Comparison of ENCODE assay signal across 13 cellular contexts in genomic region chr3:118636841-118637240, GRCh38.
A peak's percentile ranks its signal among the peaks of the same experiment; 100 is the strongest.
DNase-seq lines count a peak whose midpoint lies in the region; ATAC-seq and TF ChIP-seq lines count a peak whose summit lies in the region.
"Had no signal": no experiment of that assay in that cellular context is flagged by ENCODE, and none has a peak within 500 bp of the region (broad histone marks: within the 10 kb centered on the region; RNA-seq: fewer than 3 reads in every experiment).

No MANE protein-coding gene starts in this region.

- no peaks in the 10 kb centered on the region for H3K79me2 ChIP-seq in SK-N-SH (ENCODE audit: insufficient read depth)

- H3K4me3 ChIP-seq in GM12865 (ENCODE audit: low read depth, low read length): no peak overlapping the region
- no peak overlapping the region for H3K4me3 ChIP-seq in SK-N-SH (ENCODE audit: low read depth in 2 of 2, low read length in 1 of 2)
- no peak overlapping the region for H3K4me3 ChIP-seq in right lobe of liver
- H3K4me3 ChIP-seq: left lung had no signal

- H3K27me3 ChIP-seq in SK-N-SH (ENCODE audit: insufficient read depth): no peaks in the 10 kb centered on the region
- no peaks in the 10 kb centered on the region for H3K27me3 ChIP-seq in right lobe of liver

- H3K9me2 ChIP-seq in SK-N-SH: no peaks in the 10 kb centered on the region

- no peak overlapping the region for H2AFZ ChIP-seq in SK-N-SH (ENCODE audit: low read depth)

- ATAC-seq in right lobe of liver (peak; percentile 36 to 61 (median 44)), HG02763 (IDR thresholded peaks at IDR 0.05; ENCODE audit: unreplicated experiment) (no peak)
- ATAC-seq: left lung had no signal

- H3K9me3 Mint-ChIP-seq in activated naive CD4-positive, alpha-beta T cell treated with anti-CD3 and anti-CD28 coated beads, Interleukin-2, amount 10 ng/mL, durations not matched to agents 7 days and 5 days: no peaks in the 10 kb centered on the region

- H3K27me3 Mint-ChIP-seq in activated naive CD4-positive, alpha-beta T cell treated with anti-CD3 and anti-CD28 coated beads, Interleukin-2, amount 10 ng/mL, durations not matched to agents 7 days and 5 days: no peaks in the 10 kb centered on the region

- no peak for TF ChIP-seq POLR2A in right lobe of liver (IDR thresholded peaks at IDR 0.05)

- no peaks in the 10 kb centered on the region for H3K36me3 Mint-ChIP-seq in activated naive CD4-positive, alpha-beta T cell treated with anti-CD3 and anti-CD28 coated beads, Interleukin-2, amount 10 ng/mL, durations not matched to agents 7 days and 5 days

- peak; percentile 9 for TF ChIP-seq CTCF in GM12865 (IDR thresholded peaks at IDR 0.05; ENCODE audit: insufficient read depth, low read depth, low read length, missing control alignments)
- TF ChIP-seq CTCF in SK-N-SH (IDR thresholded peaks at IDR 0.05): no peak
- peak in 3 of 4 donors; percentile 10 to 34 (median 11) for TF ChIP-seq CTCF in right lobe of liver (IDR thresholded peaks at IDR 0.05)

- H3K36me3 ChIP-seq in SK-N-SH (replicated peaks in 1 of 2; ENCODE audit: control insufficient read depth in 1 of 2, insufficient read depth in 2 of 2, low read length in 1 of 2): no peaks in the 10 kb centered on the region
- H3K36me3 ChIP-seq in right lobe of liver: no peaks in the 10 kb centered on the region
- H3K36me3 ChIP-seq: left lung had no signal

- no peak overlapping the region for H3K27ac Mint-ChIP-seq in activated naive CD4-positive, alpha-beta T cell treated with anti-CD3 and anti-CD28 coated beads, Interleukin-2, amount 10 ng/mL, durations not matched to agents 7 days and 5 days

- H3F3A ChIP-seq in SK-N-SH (replicated peaks; ENCODE audit: insufficient read depth): no peaks in the 10 kb centered on the region

- WGBS in SK-N-SH (ENCODE audit: low lambda C conversion rate): 66% methylated on average over 4 of the region's 4 CpGs
- WGBS in right lobe of liver (ENCODE audit: insufficient coverage, low coverage, low lambda C conversion rate, missing lambda C conversion rate): 49% methylated on average over 4 of the region's 4 CpGs

- CTCF ChIA-PET in HEK293T (lab: Yijun Ruan, JAX) (no interaction called here), SK-N-SH (lab: Yijun Ruan, JAX) (interaction anchor here (0.8 to 3.1 kb wide), 3 partner anchors 9 to 15 kb away, joined by 3 to 19 read pairs (median 3); no protein-coding TSS in a partner anchor)
- CTCF ChIA-PET in activated naive CD4-positive, alpha-beta T cell treated with anti-CD3 and anti-CD28 coated beads, Interleukin-2, amount 10 ng/mL, durations not matched to agents 7 days and 5 days (lab: Charles Lee): no interaction called here

- TF ChIP-seq EP300 in SK-N-SH (IDR thresholded peaks at IDR 0.05; ENCODE audit: borderline replicate concordance in 1 of 2, low read depth in 1 of 2, low read length in 1 of 2): no peak

- H4K20me1 ChIP-seq in SK-N-SH (ENCODE audit: insufficient read depth): no peaks in the 10 kb centered on the region

- H3K4me1 ChIP-seq in SK-N-SH (ENCODE audit: control insufficient read depth in 1 of 2, insufficient read depth in 2 of 2, low read depth in 1 of 2, low read length in 1 of 2) (peaks cover 0 to 12% of the 10 kb centered on the region in 2 experiments; a peak in 2 of 4 replicates), right lobe of liver (no peaks in the 10 kb centered on the region)
- H3K4me1 ChIP-seq: left lung had no signal

- intact Hi-C loops in right lobe of liver (cut with DNase I): no loop called here

- no peak overlapping the region for H3K27ac ChIP-seq in SK-N-SH (ENCODE audit: low read depth in 2 of 2, low read length in 1 of 2)
- no peak overlapping the region for H3K27ac ChIP-seq in right lobe of liver
- H3K27ac ChIP-seq: left lung had no signal

- DNase-seq in GM12865 (ENCODE audit: low read depth) (peak; percentile 10), HEK293T (ENCODE audit: extremely low spot score) (peak; percentile 22), SK-N-SH (peak; percentile 7), right lobe of liver (no peak), cerebellum (ENCODE audit: low spot score) (no peak), 8988T (no peak)
- DNase-seq in activated naive CD4-positive, alpha-beta T cell treated with anti-CD3 and anti-CD28 coated beads, Interleukin-2, amount 10 ng/mL, durations not matched to agents 7 days and 5 days: no peak
- DNase-seq: activated CD4-positive, alpha-beta T cell treated with anti-CD3 and anti-CD28 coated beads for 48 hours; activated effector memory CD4-positive, alpha-beta T cell treated with Interleukin-2 at 50 U/mL for 16 hours; DMS79; HCEC 1CT; left lung had no signal

- no peak overlapping the region for H3K4me2 ChIP-seq in SK-N-SH

- peak; percentile 45 for TF ChIP-seq RAD21 in SK-N-SH (IDR thresholded peaks at IDR 0.05; ENCODE audit: low read length)

- H3K4me1 Mint-ChIP-seq in activated naive CD4-positive, alpha-beta T cell treated with anti-CD3 and anti-CD28 coated beads, Interleukin-2, amount 10 ng/mL, durations not matched to agents 7 days and 5 days: no peaks in the 10 kb centered on the region

- no peak overlapping the region for H3K9ac ChIP-seq in SK-N-SH

- H3K4me3 Mint-ChIP-seq in activated naive CD4-positive, alpha-beta T cell treated with anti-CD3 and anti-CD28 coated beads, Interleukin-2, amount 10 ng/mL, durations not matched to agents 7 days and 5 days: no peak overlapping the region

- POLR2A ChIA-PET in HEK293T (lab: Yijun Ruan, JAX): no interaction called here
- POLR2A ChIA-PET in SK-N-SH (lab: Yijun Ruan, JAX): no interaction called here

- no peaks in the 10 kb centered on the region for H3K9me3 ChIP-seq in SK-N-SH
- no peaks in the 10 kb centered on the region for H3K9me3 ChIP-seq in right lobe of liver
- H3K9me3 ChIP-seq: left lung had no signal

TF ChIP-seq in HEK293T, 16 proteins besides CTCF, POLR2A, EP300 and RAD21:
- TF ChIP-seq BHLHE40 (IDR thresholded peaks at IDR 0.05; ENCODE audit: borderline replicate concordance): no peak
- no peak for TF ChIP-seq FOXK2 (IDR thresholded peaks at IDR 0.05)
- no peak for TF ChIP-seq CTBP1 (IDR thresholded peaks at IDR 0.05; ENCODE audit: borderline replicate concordance)
- TF ChIP-seq SUZ12 (IDR thresholded peaks at IDR 0.05): no peak
- TF ChIP-seq ARNT (IDR thresholded peaks at IDR 0.05): no peak

TF ChIP-seq in SK-N-SH, 30 proteins besides CTCF, POLR2A, EP300 and RAD21:
- TF ChIP-seq RCOR1 (IDR thresholded peaks at IDR 0.05; ENCODE audit: low read length) (no peak), ELF1 (IDR thresholded peaks at IDR 0.05) (no peak), CHD2 (IDR thresholded peaks at IDR 0.05; ENCODE audit: low read length, partially characterized antibody) (no peak), USF1 (IDR thresholded peaks at IDR 0.05; ENCODE audit: borderline replicate concordance, low read depth) (no peak), NFIC (IDR thresholded peaks at IDR 0.05; ENCODE audit: borderline replicate concordance) (no peak), FOXJ3 (CRISPR knock-in tag; IDR thresholded peaks at IDR 0.05) (no peak)

Comparison
In these comparisons a context has a peak if more than half of its experiments do, and no peak if none do; other contexts are left out.
1. DNase-seq: peak in GM12865 (single experiment), HEK293T (single experiment) and SK-N-SH (single experiment); none in right lobe of liver (0 of 3), activated naive CD4-positive, alpha-beta T cell treated with anti-CD3 and anti-CD28 coated beads, Interleukin-2, amount 10 ng/mL, durations not matched to agents 7 days and 5 days (single experiment), cerebellum (single experiment) and 8988T (single experiment).